34 cellular contexts compared by ENCODE assay signal in the genomic region with DNA sequence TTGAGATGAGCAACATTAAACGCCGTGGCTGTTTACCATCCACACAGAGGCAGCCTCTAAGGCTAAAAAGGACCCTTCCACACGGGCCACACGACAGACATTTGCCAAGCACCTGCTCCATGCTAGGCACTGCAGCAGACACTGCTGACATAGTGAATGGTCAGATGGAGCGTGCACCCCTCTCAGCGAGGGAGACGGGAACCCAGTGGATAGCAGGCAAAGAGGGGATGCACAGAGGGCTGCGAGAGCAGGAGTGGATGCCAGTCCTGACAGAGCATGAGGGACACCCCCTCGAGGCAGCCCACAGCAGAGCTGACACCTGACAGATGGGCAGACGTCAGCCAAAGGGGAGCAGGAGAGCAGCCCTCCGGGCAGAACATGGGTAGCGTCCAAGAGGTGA.
"Had no signal": no experiment of that assay in that cellular context is flagged by ENCODE, and none has a peak within 500 bp of the region (broad histone marks: within the 10 kb centered on the region; RNA-seq: fewer than 3 reads in every experiment).

No MANE protein-coding gene starts in this region.

- H3K36me3 Mint-ChIP-seq: activated naive CD8-positive, alpha-beta T cell had no signal

- H3K4me1 Mint-ChIP-seq: central memory CD8-positive, alpha-beta T cell; T-helper 17 cell had no signal

- H3K27me3 ChIP-seq: brain microvascular endothelial cell had no signal

- H3K9me3 Mint-ChIP-seq: activated CD4-positive, alpha-beta T cell treated with anti-CD3 and anti-CD28 coated beads, Interleukin-2, amount 10 ng/mL, durations not matched to agents 24 days and 14 days; activated T-cell treated with anti-CD3 and anti-CD28 coated beads, Interleukin-2, amount 50 U/mL, for 24 hours had no signal

- H3K27ac ChIP-seq: brain microvascular endothelial cell, epithelial cell of prostate, WERI-Rb-1 had no signal

- H3K27ac Mint-ChIP-seq: activated B cell treated with CpG ODN at 0.5 μM for 24 hours; activated CD4-positive, alpha-beta memory T cell treated with anti-CD3 and anti-CD28 coated beads, Interleukin-2, amount 10 ng/mL, durations not matched to agents 7 days and 5 days; activated CD4-positive, alpha-beta T cell treated with anti-CD3 and anti-CD28 coated beads, Interleukin-2, amount 10 ng/mL, durations not matched to agents 24 days and 14 days; activated naive CD8-positive, alpha-beta T cell; activated T-cell treated with anti-CD3 and anti-CD28 coated beads, Interleukin-2, amount 50 U/mL, for 24 hours; activated T-cell treated with anti-CD3 and anti-CD28 coated beads, Interleukin-2, amount 50 U/mL, for 72 hours; T-helper 17 cell; T-helper 2 cell treated with Interferon-gamma antibody and Interleukin-4, amounts not matched to agents 5 μg/mL and 100 μg/mL, for 36 hours had no signal

- H3K36me3 ChIP-seq: brain microvascular endothelial cell, WERI-Rb-1 had no signal

- FAIRE-seq: astrocyte, bronchial epithelial cell, colon, endometrium, endothelial cell of umbilical vein, frontal cortex had no signal

- ATAC-seq: activated CD4-positive, CD25-positive, alpha-beta regulatory T cell treated with anti-CD3 and anti-CD28 coated beads, Interleukin-2, amount 50 U/mL, for 24 hours; activated T-cell treated with anti-CD3 and anti-CD28 coated beads, Interleukin-2, amount 50 U/mL, for 72 hours; esophagus mucosa; T-helper 17 cell had no signal

- H3K4me3 Mint-ChIP-seq: activated B cell treated with CpG ODN at 0.5 μM for 24 hours; activated CD4-positive, alpha-beta memory T cell treated with anti-CD3 and anti-CD28 coated beads, Interleukin-2, amount 10 ng/mL, durations not matched to agents 7 days and 5 days; activated CD4-positive, alpha-beta T cell treated with anti-CD3 and anti-CD28 coated beads, Interleukin-2, amount 10 ng/mL, durations not matched to agents 24 days and 14 days; activated naive CD8-positive, alpha-beta T cell; activated T-cell treated with anti-CD3 and anti-CD28 coated beads, Interleukin-2, amount 50 U/mL, for 24 hours; activated T-cell treated with anti-CD3 and anti-CD28 coated beads, Interleukin-2, amount 50 U/mL, for 72 hours; central memory CD8-positive, alpha-beta T cell; T-helper 17 cell; T-helper 2 cell treated with Interferon-gamma antibody and Interleukin-4, amounts not matched to agents 5 μg/mL and 100 μg/mL, for 36 hours had no signal

- H3K27me3 Mint-ChIP-seq: activated B cell treated with CpG ODN at 0.5 μM for 24 hours, T-helper 17 cell had no signal

- DNase-seq: activated B cell treated with CpG ODN at 0.5 μM for 24 hours; activated CD4-positive, alpha-beta memory T cell treated with anti-CD3 and anti-CD28 coated beads, Interleukin-2, amount 10 ng/mL, durations not matched to agents 7 days and 5 days; activated CD4-positive, alpha-beta T cell treated with anti-CD3 and anti-CD28 coated beads, Interleukin-2, amount 10 ng/mL, durations not matched to agents 24 days and 14 days; activated CD4-positive, alpha-beta T cell treated with anti-CD3 and anti-CD28 coated beads, Interleukin-2, amount 50 U/mL, for 4 hours; activated CD8-positive, alpha-beta memory T cell treated with anti-CD3 and anti-CD28 coated beads, Interleukin-2, amount 50 U/mL, for 48 hours; activated effector memory CD4-positive, alpha-beta T cell treated with Interleukin-2 at 50 U/mL for 16 hours; activated gamma-delta T cell treated with Interleukin-2 at 50 U/mL for 16 hours; activated naive CD4-positive, alpha-beta T cell treated with anti-CD3 and anti-CD28 coated beads, Interleukin-2, amount 50 U/mL, for 16 hours; activated naive CD4-positive, alpha-beta T cell treated with Interleukin-2 at 50 U/mL for 16 hours; activated T-cell treated with anti-CD3 and anti-CD28 coated beads for 4 hours; activated T-cell treated with anti-CD3 and anti-CD28 coated beads, Interleukin-2, amount 50 U/mL, for 24 hours; activated T-cell treated with anti-CD3 and anti-CD28 coated beads, Interleukin-2, amount 50 U/mL, for 72 hours; amniotic stem cell; anterior cingulate cortex; brain microvascular endothelial cell; cortex of kidney; effector CD8-positive, alpha-beta T cell; foreskin fibroblast; T-helper 1 cell; T-helper 17 cell; T1000; WERI-Rb-1 had no signal
